ENCODE assay signal across 18 cellular contexts in the genomic region with DNA sequence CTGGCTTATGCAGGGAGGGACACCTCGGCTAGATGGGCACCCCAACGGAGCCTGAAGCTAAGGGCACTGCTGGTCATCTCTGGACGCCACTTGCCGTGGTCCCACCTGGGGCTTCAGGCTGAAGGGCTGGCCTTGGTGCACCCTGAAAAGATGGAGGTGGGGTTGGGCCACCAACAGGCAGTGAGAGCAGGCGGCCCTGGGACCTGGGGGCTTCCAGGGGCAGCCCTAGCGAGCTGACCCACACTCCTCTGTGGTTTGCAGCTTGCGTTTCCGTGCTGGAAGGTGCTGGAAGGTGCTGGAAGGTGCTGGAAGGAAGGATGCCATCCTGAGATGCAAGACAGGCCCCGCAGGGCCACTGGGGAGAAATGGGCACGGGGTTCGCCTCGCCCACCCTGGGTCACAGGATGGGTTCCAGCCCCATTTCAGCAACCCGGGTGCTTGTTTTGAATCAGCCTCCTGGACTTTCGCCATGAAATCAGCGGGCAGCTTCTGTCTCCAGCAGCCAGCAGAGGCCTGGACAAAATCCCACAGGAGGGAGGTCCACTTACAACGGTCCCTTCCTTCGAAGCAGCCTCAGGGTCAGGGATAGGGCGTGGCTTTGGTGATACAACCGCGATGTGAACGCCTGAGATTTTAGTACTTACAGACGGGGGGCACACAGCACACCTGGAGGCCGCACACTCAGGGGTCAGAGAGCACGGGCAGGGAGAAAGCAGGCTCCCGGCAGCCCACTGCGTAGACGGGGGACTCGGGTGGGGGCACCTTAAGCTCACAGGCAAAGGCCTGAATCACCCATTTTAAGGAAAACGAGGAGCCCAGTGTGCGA.
"Had no signal": no experiment of that assay in that cellular context is flagged by ENCODE, and none has a peak within 500 bp of the region (broad histone marks: within the 10 kb centered on the region; RNA-seq: fewer than 3 reads in every experiment).

No MANE protein-coding gene starts in this region.

- H3K4me1 Mint-ChIP-seq: activated B cell treated with CpG ODN at 0.5 μM for 24 hours; activated naive CD4-positive, alpha-beta T cell treated with anti-CD3 and anti-CD28 coated beads, Interleukin-2, amount 50 U/mL, for 24 hours; memory B cell; stimulated activated naive B cell treated with anti-CD40 and anti-IgM and Interleukin-4, amounts not matched to agents 10 μg/mL and 1 μg/mL and 100 μg/mL, for 72 hours; T-cell had no signal

- H3K27ac ChIP-seq: ascending aorta, epithelial cell of prostate, neutrophil, tibial artery had no signal

- H3K4me1 ChIP-seq: ascending aorta, tibial artery had no signal

- ATAC-seq: naive thymus-derived CD8-positive, alpha-beta T cell; SK-N-SH treated with all-trans-retinoic acid at 6 μM for 48 hours; stimulated activated naive B cell treated with anti-CD40 and anti-IgM and Interleukin-4, amounts not matched to agents 10 μg/mL and 1 μg/mL and 100 μg/mL, for 72 hours; T-cell had no signal

- H3K27me3 ChIP-seq: ascending aorta, neutrophil had no signal

- H3K36me3 Mint-ChIP-seq: activated CD4-positive, alpha-beta memory T cell treated with anti-CD3 and anti-CD28 coated beads for 36 hours; activated naive CD4-positive, alpha-beta T cell treated with anti-CD3 and anti-CD28 coated beads, Interleukin-2, amount 50 U/mL, for 24 hours; memory B cell; naive thymus-derived CD8-positive, alpha-beta T cell; stimulated activated naive B cell treated with anti-CD40 and anti-IgM and Interleukin-4, amounts not matched to agents 10 μg/mL and 1 μg/mL and 100 μg/mL, for 72 hours; T-cell had no signal

- H3K9me3 Mint-ChIP-seq: activated B cell treated with CpG ODN at 0.5 μM for 24 hours; activated CD4-positive, alpha-beta memory T cell treated with anti-CD3 and anti-CD28 coated beads for 36 hours; activated naive CD4-positive, alpha-beta T cell treated with anti-CD3 and anti-CD28 coated beads, Interleukin-2, amount 50 U/mL, for 24 hours; memory B cell; naive thymus-derived CD8-positive, alpha-beta T cell; stimulated activated naive B cell treated with anti-CD40 and anti-IgM and Interleukin-4, amounts not matched to agents 10 μg/mL and 1 μg/mL and 100 μg/mL, for 72 hours; T-cell had no signal

- H3K9me3 ChIP-seq: ascending aorta, neutrophil, tibial artery had no signal

- H3K27ac Mint-ChIP-seq: activated B cell treated with CpG ODN at 0.5 μM for 24 hours; activated CD4-positive, alpha-beta memory T cell treated with anti-CD3 and anti-CD28 coated beads for 36 hours; activated naive CD4-positive, alpha-beta T cell treated with anti-CD3 and anti-CD28 coated beads, Interleukin-2, amount 50 U/mL, for 24 hours; memory B cell; naive thymus-derived CD8-positive, alpha-beta T cell; stimulated activated naive B cell treated with anti-CD40 and anti-IgM and Interleukin-4, amounts not matched to agents 10 μg/mL and 1 μg/mL and 100 μg/mL, for 72 hours; T-cell had no signal

- DNase-seq: activated B cell treated with CpG ODN at 0.5 μM for 24 hours; activated CD4-positive, alpha-beta memory T cell treated with anti-CD3 and anti-CD28 coated beads for 36 hours; activated CD4-positive, alpha-beta T cell treated with anti-CD3 and anti-CD28 coated beads for 4 hours; activated gamma-delta T cell; activated T-cell treated with anti-CD3 and anti-CD28 coated beads, Interleukin-2, amount 50 U/mL, for 48 hours; foreskin fibroblast; naive thymus-derived CD8-positive, alpha-beta T cell; SIG-M5; stimulated activated naive B cell treated with anti-CD40 and anti-IgM and Interleukin-4, amounts not matched to agents 10 μg/mL and 1 μg/mL and 100 μg/mL, for 72 hours; T-cell; T-helper 9 cell had no signal

- H3K27me3 Mint-ChIP-seq: activated B cell treated with CpG ODN at 0.5 μM for 24 hours, memory B cell had no signal

- H3K36me3 ChIP-seq: ascending aorta, neutrophil, tibial artery had no signal

- H3K4me3 Mint-ChIP-seq: activated B cell treated with CpG ODN at 0.5 μM for 24 hours; activated CD4-positive, alpha-beta memory T cell treated with anti-CD3 and anti-CD28 coated beads for 36 hours; activated naive CD4-positive, alpha-beta T cell treated with anti-CD3 and anti-CD28 coated beads, Interleukin-2, amount 50 U/mL, for 24 hours; memory B cell; naive thymus-derived CD8-positive, alpha-beta T cell; stimulated activated naive B cell treated with anti-CD40 and anti-IgM and Interleukin-4, amounts not matched to agents 10 μg/mL and 1 μg/mL and 100 μg/mL, for 72 hours; T-cell had no signal

- H3K4me3 ChIP-seq: ascending aorta, tibial artery had no signal
